ENCODE assay signal across 25 cellular contexts in genomic region chr3:111194048-111194447, GRCh38.
DNase-seq lines count a peak whose midpoint lies in the region; ATAC-seq and TF ChIP-seq lines count a peak whose summit lies in the region.
"Had no signal": no experiment of that assay in that cellular context is flagged by ENCODE, and none has a peak within 500 bp of the region (broad histone marks: within the 10 kb centered on the region; RNA-seq: fewer than 3 reads in every experiment).

No MANE protein-coding gene starts in this region.

- DNase-seq in MCF 10A (ENCODE audit: unreplicated experiment) = no peak
- no peak for DNase-seq in mammary epithelial cell
- peak; percentile 77 for DNase-seq in MV-4-11 (lab: John Stamatoyannopoulos, UW)
- DNase-seq in choroid plexus epithelial cell (ENCODE audit: low read depth) = peak; percentile 15
- DNase-seq in smooth muscle cell (lab: John Stamatoyannopoulos, UW; ENCODE audit: unreplicated experiment) = no peak
- DNase-seq in NCI-H526 treated with DMSO at 0.1 percent for 48 hours (lab: John Stamatoyannopoulos, UW) = no peak
- DNase-seq: activated CD8-positive, alpha-beta memory T cell treated with anti-CD3 and anti-CD28 coated beads, Interleukin-2, amount 50 U/mL, for 48 hours; activated naive CD8-positive, alpha-beta T cell treated with anti-CD3 and anti-CD28 coated beads, Interleukin-2, amount 10 ng/mL, durations not matched to agents 7 days and 5 days; AML-193; DMS79; effector CD8-positive, alpha-beta T cell; foreskin melanocyte; hypothalamus; naive B cell; NCI-H2081 treated with DMSO at 0.1 percent for 48 hours; NCI-H446; ovary; right cardiac atrium; RPMI8226; upper lobe of right lung had no signal

- no peaks in the 10 kb centered on the region for H4K20me1 ChIP-seq in mammary epithelial cell (ENCODE audit: insufficient read depth, low read length)
- H4K20me1 ChIP-seq in smooth muscle cell (ENCODE audit: low read depth) = no peaks in the 10 kb centered on the region

- dilution Hi-C loops in mammary epithelial cell (cut with HindIII; ENCODE audit: low sequenced_read_pairs) = no loop called here

- H3K9me3 ChIP-seq in mammary epithelial cell (replicated peaks; ENCODE audit: insufficient read depth, low read length) (no peaks in the 10 kb centered on the region), smooth muscle cell (replicated peaks; ENCODE audit: low read depth) (no peaks in the 10 kb centered on the region)
- H3K9me3 ChIP-seq: ovary, upper lobe of right lung had no signal

- no peak for TF ChIP-seq CTCF in MCF 10A (IDR thresholded peaks at IDR 0.05; ENCODE audit: unreplicated experiment)
- no peak for TF ChIP-seq CTCF in mammary epithelial cell (conservative IDR thresholded peaks at IDR 0.05 in 1 of 2, IDR thresholded peaks at IDR 0.05 in 1 of 2; ENCODE audit: extremely low read depth in 1 of 2, insufficient read depth in 1 of 2, low read depth in 1 of 2, low read length in 2 of 2)
- no peak for TF ChIP-seq CTCF in choroid plexus epithelial cell (conservative IDR thresholded peaks at IDR 0.05; ENCODE audit: low read depth, low read length)
- no peak for TF ChIP-seq CTCF in smooth muscle cell (IDR thresholded peaks at IDR 0.05; ENCODE audit: borderline replicate concordance, insufficient read depth, poor library complexity, severe bottlenecking)

- H3K4me2 ChIP-seq in mammary epithelial cell (ENCODE audit: insufficient read depth, low read depth, low read length) (no peak overlapping the region), smooth muscle cell (peak overlapping the region; percentile 10)

- intact Hi-C loops in MCF 10A (cut with micrococcal nuclease) = no loop called here
- intact Hi-C loops in mammary epithelial cell (cut with micrococcal nuclease) = no loop called here

- H3K27me3 ChIP-seq in mammary epithelial cell (ENCODE audit: insufficient read depth, low read length) (no peaks in the 10 kb centered on the region), smooth muscle cell (ENCODE audit: low read depth) (no peaks in the 10 kb centered on the region)
- H3K27me3 ChIP-seq: ovary, upper lobe of right lung had no signal

- no peaks in the 10 kb centered on the region for H3K27me3 Mint-ChIP-seq in MCF 10A (ENCODE audit: insufficient read depth, unreplicated experiment)
- H3K27me3 Mint-ChIP-seq: activated naive CD8-positive, alpha-beta T cell treated with anti-CD3 and anti-CD28 coated beads, Interleukin-2, amount 10 ng/mL, durations not matched to agents 7 days and 5 days; brain; naive B cell had no signal

- no peaks in the 10 kb centered on the region for H3K36me3 Mint-ChIP-seq in MCF 10A (ENCODE audit: insufficient read depth, unreplicated experiment)
- H3K36me3 Mint-ChIP-seq: naive B cell had no signal

- 100% methylated on average over 1 of the region's 1 CpG for WGBS in mammary epithelial cell (ENCODE audit: low coverage, missing lambda C conversion rate)
- 75% methylated on average over 1 of the region's 1 CpG for WGBS in smooth muscle cell (ENCODE audit: low lambda C conversion rate)

- no peak overlapping the region for H3K4me3 Mint-ChIP-seq in MCF 10A (ENCODE audit: unreplicated experiment)
- H3K4me3 Mint-ChIP-seq: activated naive CD8-positive, alpha-beta T cell treated with anti-CD3 and anti-CD28 coated beads, Interleukin-2, amount 10 ng/mL, durations not matched to agents 7 days and 5 days; brain; naive B cell; WTC11 had no signal

- no peaks in the 10 kb centered on the region for H3K79me2 ChIP-seq in mammary epithelial cell (ENCODE audit: insufficient read depth, low read length)
- no peaks in the 10 kb centered on the region for H3K79me2 ChIP-seq in smooth muscle cell (ENCODE audit: low read depth)

- H3K9me3 Mint-ChIP-seq in MCF 10A (ENCODE audit: unreplicated experiment) = no peaks in the 10 kb centered on the region
- H3K9me3 Mint-ChIP-seq: brain, WTC11 had no signal

- no peak overlapping the region for H3K4me3 ChIP-seq in mammary epithelial cell (replicated peaks in 1 of 3; ENCODE audit: insufficient read depth in 1 of 3, low read depth in 2 of 3, low read length in 3 of 3)
- H3K4me3 ChIP-seq in choroid plexus epithelial cell (ENCODE audit: low read depth, low read length) = no peak overlapping the region
- H3K4me3 ChIP-seq in smooth muscle cell = no peak overlapping the region
- H3K4me3 ChIP-seq: ovary, upper lobe of right lung had no signal

- ATAC-seq in HG02763 (IDR thresholded peaks at IDR 0.05; ENCODE audit: unreplicated experiment) = no peak
- no peak for ATAC-seq in GM19395 (IDR thresholded peaks at IDR 0.05; ENCODE audit: unreplicated experiment)
- ATAC-seq: esophagus mucosa, right cardiac atrium, upper lobe of right lung, WTC11 had no signal

- POLR2A ChIA-PET in MCF 10A (lab: Yijun Ruan, JAX) = interaction anchor here (0.8 kb wide), 1 partner anchor 47 kb away, joined by 3 read pairs; no protein-coding TSS in a partner anchor

- H2AFZ ChIP-seq in mammary epithelial cell (ENCODE audit: low read depth, low read length) (no peak overlapping the region), smooth muscle cell (ENCODE audit: low read depth) (no peak overlapping the region)

- no TSS peak for BruUV-seq in MCF 10A (replicated peaks; lab: Mats Ljungman, UMichigan)
- BruUV-seq in mammary epithelial cell (replicated peaks; lab: Mats Ljungman, UMichigan) = no TSS peak

- H3F3A ChIP-seq in smooth muscle cell (ENCODE audit: low read depth) = no peaks in the 10 kb centered on the region

- H3K27ac ChIP-seq in mammary epithelial cell (ENCODE audit: insufficient read depth, low read depth, low read length) (no peak overlapping the region), smooth muscle cell (ENCODE audit: low read depth) (peak overlapping the region; percentile 30)
- H3K27ac ChIP-seq: ovary, upper lobe of right lung had no signal

- no peak overlapping the region for H3K9ac ChIP-seq in mammary epithelial cell (ENCODE audit: insufficient read depth, low read length)
- H3K9ac ChIP-seq in smooth muscle cell (ENCODE audit: low read depth) = no peak overlapping the region

- H3K36me3 ChIP-seq in mammary epithelial cell (ENCODE audit: insufficient read depth, low read length) (no peaks in the 10 kb centered on the region), smooth muscle cell (ENCODE audit: low read depth) (peaks cover 9% of the 10 kb centered on the region)
- H3K36me3 ChIP-seq: ovary had no signal

- H3K27ac Mint-ChIP-seq in MCF 10A (ENCODE audit: low read depth, unreplicated experiment) = peak overlapping the region; percentile 35
- H3K27ac Mint-ChIP-seq: activated naive CD8-positive, alpha-beta T cell treated with anti-CD3 and anti-CD28 coated beads, Interleukin-2, amount 10 ng/mL, durations not matched to agents 7 days and 5 days; naive B cell; WTC11 had no signal

- no peaks in the 10 kb centered on the region for H3K4me1 ChIP-seq in mammary epithelial cell (ENCODE audit: insufficient read depth, low read length)
- no peaks in the 10 kb centered on the region for H3K4me1 ChIP-seq in smooth muscle cell (ENCODE audit: low read depth)
- H3K4me1 ChIP-seq: upper lobe of right lung had no signal

- CTCF ChIA-PET in MCF 10A (lab: Yijun Ruan, JAX) = interaction anchor here (0.6 kb wide), 1 partner anchor 1533 kb away, joined by 3 read pairs; no protein-coding TSS in a partner anchor
- CTCF ChIA-PET in mammary epithelial cell (lab: Charles Lee; ENCODE audit: low non-redundant PET) = no interaction called here

- in situ Hi-C loops in mammary epithelial cell (cut with MboI; ENCODE audit: low sequenced_read_pairs in 2 of 2) = no loop called here

- no peaks in the 10 kb centered on the region for H3K4me1 Mint-ChIP-seq in MCF 10A (ENCODE audit: insufficient read depth, unreplicated experiment)
- H3K4me1 Mint-ChIP-seq: naive B cell had no signal

Comparison
In these comparisons a context has a peak if more than half of its experiments do, and no peak if none do; other contexts are left out.
1. DNase-seq: peak in MV-4-11 (single experiment) and choroid plexus epithelial cell (single experiment); none in MCF 10A (single experiment), mammary epithelial cell (single experiment), smooth muscle cell (single experiment) and NCI-H526 treated with DMSO at 0.1 percent for 48 hours (single experiment).